ENCODE assay signal across 16 cellular contexts in genomic region chr1:151158311-151158710, GRCh38. TPM values are rescaled to one million over a fixed set of nuclear protein-coding genes. Genes with fewer than 3 reads are reported as not detected.
DNase-seq lines count a peak whose midpoint lies in the region; ATAC-seq, FAIRE-seq and TF ChIP-seq lines count a peak whose summit lies in the region.
"Had no signal": no experiment of that assay in that cellular context is flagged by ENCODE, and none has a peak within 500 bp of the region (broad histone marks: within the 10 kb centered on the region; RNA-seq: fewer than 3 reads in every experiment).

No MANE protein-coding gene starts in this region.

- peak overlapping the region; percentile 92 for H3K4me3 Mint-ChIP-seq in activated T-helper 1 cell treated with anti-CD3 and anti-CD28 coated beads, Interleukin-12 subunit alpha, Interleukin-12 subunit beta, Interleukin-2, Interleukin-4 antibody, amounts not matched to agents 30 ng/mL and 10 ng/mL and 1 ng/mL, durations not matched to agents 14 hours and 24 hours and 36 hours
- H3K4me3 Mint-ChIP-seq in MCF 10A (ENCODE audit: unreplicated experiment): no peak overlapping the region
- H3K4me3 Mint-ChIP-seq: WTC11 had no signal

- H3K36me3 ChIP-seq in osteoblast (ENCODE audit: insufficient read depth, low read length): peaks cover 32% of the 10 kb centered on the region
- H3K36me3 ChIP-seq in upper lobe of right lung: peaks cover 43% of the 10 kb centered on the region

- no peaks in the 10 kb centered on the region for H3K9me3 Mint-ChIP-seq in activated T-helper 1 cell treated with anti-CD3 and anti-CD28 coated beads, Interleukin-12 subunit alpha, Interleukin-12 subunit beta, Interleukin-2, Interleukin-4 antibody, amounts not matched to agents 30 ng/mL and 10 ng/mL and 1 ng/mL, durations not matched to agents 14 hours and 24 hours and 36 hours
- no peaks in the 10 kb centered on the region for H3K9me3 Mint-ChIP-seq in MCF 10A (ENCODE audit: unreplicated experiment)
- H3K9me3 Mint-ChIP-seq: WTC11 had no signal

- H3K4me3 ChIP-seq in osteoblast (ENCODE audit: insufficient read depth, low read length) (no peak overlapping the region), upper lobe of right lung (peak overlapping the region; percentile 52)
- H3K4me3 ChIP-seq: A549, PC-9, testis had no signal

- POLR2A ChIA-PET in MCF 10A (lab: Yijun Ruan, JAX): interaction anchor here (0.6 to 2.1 kb wide), 4 partner anchors 55 to 730 kb away, joined by 3 to 7 read pairs (median 4); partner anchors contain the start of gene GABPB2

- peaks cover 56% of the 10 kb centered on the region for H3K4me1 Mint-ChIP-seq in activated T-helper 1 cell treated with anti-CD3 and anti-CD28 coated beads, Interleukin-12 subunit alpha, Interleukin-12 subunit beta, Interleukin-2, Interleukin-4 antibody, amounts not matched to agents 30 ng/mL and 10 ng/mL and 1 ng/mL, durations not matched to agents 14 hours and 24 hours and 36 hours (ENCODE audit: low read depth)
- peaks cover 12% of the 10 kb centered on the region for H3K4me1 Mint-ChIP-seq in MCF 10A (ENCODE audit: insufficient read depth, unreplicated experiment)

- peak; percentile 71 for DNase-seq in activated effector memory CD4-positive, alpha-beta T cell treated with anti-CD3 and anti-CD28 coated beads, Interleukin-2, amount 50 U/mL, for 16 hours
- no peak for DNase-seq in activated effector memory CD4-positive, alpha-beta T cell treated with Interleukin-2 at 50 U/mL for 16 hours
- DNase-seq in activated T-helper 1 cell treated with anti-CD3 and anti-CD28 coated beads, Interleukin-12 subunit alpha, Interleukin-12 subunit beta, Interleukin-2, Interleukin-4 antibody, amounts not matched to agents 30 ng/mL and 10 ng/mL and 1 ng/mL, durations not matched to agents 14 hours and 24 hours and 36 hours (ENCODE audit: low spot score): no peak
- DNase-seq in osteoblast (ENCODE audit: insufficient read length, low spot score, missing footprints) (peak; percentile 23), upper lobe of right lung (peak; percentile 46), GM12891 (ENCODE audit: insufficient read length, low spot score) (no peak), MCF 10A (ENCODE audit: unreplicated experiment) (no peak), NCI-H2029 treated with DMSO at 0.1 percent for 48 hours (lab: John Stamatoyannopoulos, UW) (no peak)
- DNase-seq: NCI-H1092, PC-9, testis had no signal

- no peak overlapping the region for H3K27ac ChIP-seq in osteoblast (ENCODE audit: low read depth, low read length)
- no peak overlapping the region for H3K27ac ChIP-seq in upper lobe of right lung
- H3K27ac ChIP-seq: A549, PC-9, testis had no signal

- no peaks in the 10 kb centered on the region for H3K27me3 Mint-ChIP-seq in activated T-helper 1 cell treated with anti-CD3 and anti-CD28 coated beads, Interleukin-12 subunit alpha, Interleukin-12 subunit beta, Interleukin-2, Interleukin-4 antibody, amounts not matched to agents 30 ng/mL and 10 ng/mL and 1 ng/mL, durations not matched to agents 14 hours and 24 hours and 36 hours (ENCODE audit: insufficient read depth)
- no peaks in the 10 kb centered on the region for H3K27me3 Mint-ChIP-seq in MCF 10A (ENCODE audit: insufficient read depth, unreplicated experiment)

- FAIRE-seq in GM12891 (lab: Jason Lieb, UNC): no peak
- FAIRE-seq: A549 had no signal

- peak overlapping the region; percentile 99 for H3K27ac Mint-ChIP-seq in activated T-helper 1 cell treated with anti-CD3 and anti-CD28 coated beads, Interleukin-12 subunit alpha, Interleukin-12 subunit beta, Interleukin-2, Interleukin-4 antibody, amounts not matched to agents 30 ng/mL and 10 ng/mL and 1 ng/mL, durations not matched to agents 14 hours and 24 hours and 36 hours
- no peak overlapping the region for H3K27ac Mint-ChIP-seq in MCF 10A (ENCODE audit: low read depth, unreplicated experiment)

- no peaks in the 10 kb centered on the region for H4K20me1 ChIP-seq in osteoblast (ENCODE audit: insufficient read depth, low read length)

- intact Hi-C loops in activated T-helper 1 cell treated with anti-CD3 and anti-CD28 coated beads, Interleukin-12 subunit alpha, Interleukin-12 subunit beta, Interleukin-2, Interleukin-4 antibody, amounts not matched to agents 30 ng/mL and 10 ng/mL and 1 ng/mL, durations not matched to agents 14 hours and 24 hours and 36 hours (cut with micrococcal nuclease): loop anchor here (5.0 kb wide), 2 partner anchors 169 to 596 kb away; partner anchors contain the start of gene PI4KB
- intact Hi-C loops in upper lobe of right lung (cut with DNase I) (loop anchor here (5.0 kb wide), 1 partner anchor 56 kb away; no protein-coding TSS in a partner anchor), MCF 10A (cut with micrococcal nuclease) (loop anchor here (5.0 kb wide), 1 partner anchor 461 kb away; the partner anchor contains the start of gene GOLPH3L)

- no TSS peak for BruUV-seq in MCF 10A (replicated peaks; lab: Mats Ljungman, UMichigan)

- H3K27me3 ChIP-seq in osteoblast (ENCODE audit: insufficient read depth, low read length) (no peaks in the 10 kb centered on the region), upper lobe of right lung (no peaks in the 10 kb centered on the region)
- H3K27me3 ChIP-seq: gastrocnemius medialis, testis had no signal

- no peaks in the 10 kb centered on the region for H3K9me3 ChIP-seq in osteoblast (ENCODE audit: low read depth, low read length)
- H3K9me3 ChIP-seq in upper lobe of right lung: no peaks in the 10 kb centered on the region
- H3K9me3 ChIP-seq: A549, gastrocnemius medialis, testis had no signal

- CTCF ChIA-PET in MCF 10A (lab: Yijun Ruan, JAX): interaction anchor here (0.7 to 7.3 kb wide), 7 partner anchors 32 to 140 kb away, joined by 3 to 158 read pairs (median 3); no protein-coding TSS in a partner anchor

- peaks cover 40% of the 10 kb centered on the region for H3K36me3 Mint-ChIP-seq in activated T-helper 1 cell treated with anti-CD3 and anti-CD28 coated beads, Interleukin-12 subunit alpha, Interleukin-12 subunit beta, Interleukin-2, Interleukin-4 antibody, amounts not matched to agents 30 ng/mL and 10 ng/mL and 1 ng/mL, durations not matched to agents 14 hours and 24 hours and 36 hours (ENCODE audit: low read depth)
- peaks cover 48% of the 10 kb centered on the region for H3K36me3 Mint-ChIP-seq in MCF 10A (ENCODE audit: insufficient read depth, unreplicated experiment)

- no peak for ATAC-seq in upper lobe of right lung
- ATAC-seq: A549, gastrocnemius medialis, HCT116 had no signal

- H2AFZ ChIP-seq in osteoblast (ENCODE audit: low read length): no peak overlapping the region
- H2AFZ ChIP-seq: PC-9 had no signal

- TF ChIP-seq POLR2A in GM12891 (IDR thresholded peaks at IDR 0.05; ENCODE audit: low read depth, low read length): no peak

- no peaks in the 10 kb centered on the region for H3K79me2 ChIP-seq in osteoblast (ENCODE audit: insufficient read depth, low read length)

- H3K4me2 ChIP-seq in osteoblast (ENCODE audit: insufficient read depth, low read length): no peak overlapping the region
- H3K4me2 ChIP-seq: A549, PC-9 had no signal

- H3K4me1 ChIP-seq in osteoblast (ENCODE audit: insufficient read depth, low read length) (no peaks in the 10 kb centered on the region), upper lobe of right lung (peaks cover 2% of the 10 kb centered on the region)
- H3K4me1 ChIP-seq: A549 had no signal

- TF ChIP-seq CTCF in osteoblast (IDR thresholded peaks at IDR 0.05; ENCODE audit: extremely low read depth, low read depth, low read length): no peak
- TF ChIP-seq CTCF in upper lobe of right lung (IDR thresholded peaks at IDR 0.05): no peak
- TF ChIP-seq CTCF in MCF 10A (IDR thresholded peaks at IDR 0.05; ENCODE audit: unreplicated experiment): no peak

TF ChIP-seq in GM12891, 5 proteins besides CTCF, POLR2A, EP300 and RAD21:
- no peak for TF ChIP-seq SPI1 (IDR thresholded peaks at IDR 0.05; ENCODE audit: low read depth, low read length)
- no peak for TF ChIP-seq POLR2AphosphoS5 (IDR thresholded peaks at IDR 0.05; ENCODE audit: low read depth, low read length)
- no peak for TF ChIP-seq POU2F2 (IDR thresholded peaks at IDR 0.05; ENCODE audit: low read depth, low read length)
- TF ChIP-seq TAF1 (IDR thresholded peaks at IDR 0.05; ENCODE audit: low read depth, low read length): no peak
- no peak for TF ChIP-seq PAX5 (IDR thresholded peaks at IDR 0.05; ENCODE audit: insufficient read depth, low read length, severe bottlenecking)

RNA-seq across cellular contexts. Expression of gene TNFAIP8L2, which starts 1.9 kb away (rescaled TPM):
- 38.0 and 38.5 TPM in 2 replicates for total RNA-seq in activated T-helper 1 cell treated with anti-CD3 and anti-CD28 coated beads, Interleukin-12 subunit alpha, Interleukin-12 subunit beta, Interleukin-2, Interleukin-4 antibody, amounts not matched to agents 30 ng/mL and 10 ng/mL and 1 ng/mL, durations not matched to agents 14 hours and 24 hours and 36 hours
- total RNA-seq in osteoblast (not detected in 2 replicates), upper lobe of right lung (10.3 TPM), MCF 10A (2022) (not detected in 2 replicates)
- polyA plus RNA-seq in GM12891 (2012; ENCODE audit: low read depth, missing spikeins): 12.5 TPM
- total RNA-seq: PC-9 had no signal
- polyA plus RNA-seq: A549 had no signal

RNA-seq across cellular contexts. Expression of gene LYSMD1, which starts 7.4 kb away (rescaled TPM):
- 4.0 and 5.0 TPM in 2 replicates for total RNA-seq in activated T-helper 1 cell treated with anti-CD3 and anti-CD28 coated beads, Interleukin-12 subunit alpha, Interleukin-12 subunit beta, Interleukin-2, Interleukin-4 antibody, amounts not matched to agents 30 ng/mL and 10 ng/mL and 1 ng/mL, durations not matched to agents 14 hours and 24 hours and 36 hours
- 10.6 and 12.7 TPM in 2 replicates for total RNA-seq in osteoblast
- 6.2 TPM for total RNA-seq in upper lobe of right lung
- 2.1 TPM for polyA plus RNA-seq in GM12891 (2012; ENCODE audit: low read depth, missing spikeins)
- 14.4 and 22.3 TPM in 2 replicates for total RNA-seq in MCF 10A (2022)

RNA-seq across cellular contexts. Expression of gene SCNM1, which starts 7.6 kb away (rescaled TPM):
- 111 and 117 TPM in 2 replicates for total RNA-seq in activated T-helper 1 cell treated with anti-CD3 and anti-CD28 coated beads, Interleukin-12 subunit alpha, Interleukin-12 subunit beta, Interleukin-2, Interleukin-4 antibody, amounts not matched to agents 30 ng/mL and 10 ng/mL and 1 ng/mL, durations not matched to agents 14 hours and 24 hours and 36 hours
- 25.3 and 26.8 TPM in 2 replicates for total RNA-seq in osteoblast
- total RNA-seq in upper lobe of right lung: 34.6 TPM
- polyA plus RNA-seq in GM12891 (2012; ENCODE audit: low read depth, missing spikeins): 57.4 TPM
- 88.5 and 93.0 TPM in 2 replicates for total RNA-seq in MCF 10A (2022)

RNA-seq across cellular contexts. Expression of gene SEMA6C, which starts 11.9 kb away (rescaled TPM):
- total RNA-seq in activated T-helper 1 cell treated with anti-CD3 and anti-CD28 coated beads, Interleukin-12 subunit alpha, Interleukin-12 subunit beta, Interleukin-2, Interleukin-4 antibody, amounts not matched to agents 30 ng/mL and 10 ng/mL and 1 ng/mL, durations not matched to agents 14 hours and 24 hours and 36 hours: 3.6 and 4.3 TPM in 2 replicates
- 1.5 and 2.2 TPM in 2 replicates for total RNA-seq in osteoblast
- total RNA-seq in upper lobe of right lung: 6.7 TPM
- 0.31 TPM for polyA plus RNA-seq in GM12891 (2012; ENCODE audit: low read depth, missing spikeins)
- 2.3 and 9.5 TPM in 2 replicates for total RNA-seq in MCF 10A (2022)

RNA-seq across cellular contexts. Expression of gene TMOD4, which starts 17.5 kb away (rescaled TPM):
- total RNA-seq in activated T-helper 1 cell treated with anti-CD3 and anti-CD28 coated beads, Interleukin-12 subunit alpha, Interleukin-12 subunit beta, Interleukin-2, Interleukin-4 antibody, amounts not matched to agents 30 ng/mL and 10 ng/mL and 1 ng/mL, durations not matched to agents 14 hours and 24 hours and 36 hours: 2.6 and 2.9 TPM in 2 replicates
- total RNA-seq in osteoblast: 0.36 TPM in 1 of 2 replicates, not detected in the other
- total RNA-seq in upper lobe of right lung: not detected
- 0.98 TPM for polyA plus RNA-seq in GM12891 (2012; ENCODE audit: low read depth, missing spikeins)
- total RNA-seq in MCF 10A (2022): 1.1 TPM in 1 of 2 replicates, not detected in the other
- total RNA-seq: cardiac septum, PC-9, testis had no signal

Comparison
In these comparisons a context has a peak if more than half of its experiments do, and no peak if none do; other contexts are left out.
1. DNase-seq: peak in activated effector memory CD4-positive, alpha-beta T cell treated with anti-CD3 and anti-CD28 coated beads, Interleukin-2, amount 50 U/mL, for 16 hours (single experiment), osteoblast (single experiment) and upper lobe of right lung (single experiment); none in activated effector memory CD4-positive, alpha-beta T cell treated with Interleukin-2 at 50 U/mL for 16 hours (single experiment), activated T-helper 1 cell treated with anti-CD3 and anti-CD28 coated beads, Interleukin-12 subunit alpha, Interleukin-12 subunit beta, Interleukin-2, Interleukin-4 antibody, amounts not matched to agents 30 ng/mL and 10 ng/mL and 1 ng/mL, durations not matched to agents 14 hours and 24 hours and 36 hours (single experiment), GM12891 (single experiment), MCF 10A (single experiment) and NCI-H2029 treated with DMSO at 0.1 percent for 48 hours (single experiment).
2. RNA of gene TNFAIP8L2, which starts 1.9 kb away (total RNA-seq): 38.0 to 38.5 TPM in activated T-helper 1 cell treated with anti-CD3 and anti-CD28 coated beads, Interleukin-12 subunit alpha, Interleukin-12 subunit beta, Interleukin-2, Interleukin-4 antibody, amounts not matched to agents 30 ng/mL and 10 ng/mL and 1 ng/mL, durations not matched to agents 14 hours and 24 hours and 36 hours and 10.3 TPM in upper lobe of right lung (single experiment); not detected in osteoblast and not detected in MCF 10A; every median in the first group is over 10 times any median in the second.